Comparison of ENCODE assay signal across 15 cellular contexts in genomic region chr11:74710291-74710938, GRCh38. TPM values are rescaled to one million over a fixed set of nuclear protein-coding genes. Genes with fewer than 3 reads are reported as not detected.
DNase-seq lines count a peak whose midpoint lies in the region; ATAC-seq, FAIRE-seq and TF ChIP-seq lines count a peak whose summit lies in the region.
"Had no signal": no experiment of that assay in that cellular context is flagged by ENCODE, and none has a peak within 500 bp of the region (broad histone marks: within the 10 kb centered on the region; RNA-seq: fewer than 3 reads in every experiment).

No MANE protein-coding gene starts in this region.

- peak overlapping the region; percentile 1 for H3K18ac ChIP-seq in H9 (ENCODE audit: insufficient read length, low read depth, low read length)

- no peak for DNase-seq in H9
- peak; percentile 45 to 78 (median 56) for DNase-seq in K562 (ENCODE audit: extremely low read depth in 1 of 4, low spot score in 3 of 4)
- DNase-seq in left ventricle myocardium superior, result peak; percentile 54
- no peak for DNase-seq in H54 (ENCODE audit: insufficient read length, low spot score)
- DNase-seq in activated CD8-positive, alpha-beta T cell treated with anti-CD3 and anti-CD28 coated beads, Interleukin-2, amount 10 ng/mL, durations not matched to agents 7 days and 5 days, result no peak
- DNase-seq in stimulated activated naive CD4-positive, alpha-beta T cell treated with Interleukin-2 at 50 U/mL for 16 hours (lab: John Stamatoyannopoulos, UW), result no peak
- DNase-seq: activated naive CD4-positive, alpha-beta T cell; EL; NCI-H1694 treated with DMSO at 0.1 percent for 48 hours; NCI-H510A; Peyer's patch had no signal

- intact Hi-C loops in K562 (cut with micrococcal nuclease), result no loop called here
- intact Hi-C loops in left ventricle myocardium superior (cut with micrococcal nuclease), result no loop called here

- H3K79me2 ChIP-seq in H9 (ENCODE audit: insufficient read depth, low read length), result no peaks in the 10 kb centered on the region
- no peaks in the 10 kb centered on the region for H3K79me2 ChIP-seq in K562 (ENCODE audit: control insufficient read depth, insufficient read depth, low read length)

- FAIRE-seq in K562 (lab: Jason Lieb, UNC) (peak; percentile 83), H54 (lab: Jason Lieb, UNC) (no peak)
- FAIRE-seq: bronchial epithelial cell had no signal

- H4K20me1 ChIP-seq in H9 (ENCODE audit: control insufficient read depth, insufficient read depth, insufficient read length) (no peaks in the 10 kb centered on the region), K562 (replicated peaks; ENCODE audit: control insufficient read depth, insufficient read depth, low read length) (no peaks in the 10 kb centered on the region)
- H4K20me1 ChIP-seq: BLaER1 treated with 17β-estradiol and CSF1 and Interleukin-3, amounts not matched to agents 10 nM and 100 nM had no signal

- H3K14ac ChIP-seq in H9 (ENCODE audit: insufficient read depth, low read length), result no peak overlapping the region

- BruUV-seq in K562 (replicated peaks; lab: Mats Ljungman, UMichigan), result no TSS peak

- CTCF ChIA-PET in K562 (lab: Yijun Ruan, JAX; ENCODE audit: low intra/inter-chr PET ratio), result no interaction called here
- CTCF ChIA-PET in activated CD8-positive, alpha-beta T cell treated with anti-CD3 and anti-CD28 coated beads, Interleukin-2, amount 10 ng/mL, durations not matched to agents 7 days and 5 days (lab: Charles Lee), result interaction anchor here (0.9 to 1.8 kb wide), 2 partner anchors 8 to 15 kb away, joined by 3 to 12 read pairs; no protein-coding TSS in a partner anchor

- no peak overlapping the region for H3K56ac ChIP-seq in H9 (ENCODE audit: insufficient read length, low read depth, low read length)

- no peak overlapping the region for H2BK5ac ChIP-seq in H9 (ENCODE audit: insufficient read length, low read length)

- no peak for TF ChIP-seq EP300 in K562 (IDR thresholded peaks at IDR 0.05; ENCODE audit: low read length)

- no peak overlapping the region for H3K27ac ChIP-seq in H9 (ENCODE audit: insufficient read length, low read depth, low read length)
- H3K27ac ChIP-seq in K562 (ENCODE audit: extremely low read depth, low read depth, low read length), result no peak overlapping the region
- peak overlapping the region; percentile 57 for H3K27ac ChIP-seq in rectal smooth muscle tissue (ENCODE audit: low read depth, low read length)
- H3K27ac ChIP-seq: BLaER1 treated with 17β-estradiol and CSF1 and Interleukin-3, amounts not matched to agents 10 nM and 100 nM; Peyer's patch had no signal

- H2BK20ac ChIP-seq in H9 (ENCODE audit: low read depth, low read length, poor library complexity, severe bottlenecking), result no peak overlapping the region

- no peak overlapping the region for H3K23ac ChIP-seq in H9 (ENCODE audit: insufficient read length, low read depth, low read length)

- ATAC-seq in K562, result peak; percentile 85
- peak; percentile 81 for ATAC-seq in left ventricle myocardium superior
- no peak for ATAC-seq in activated CD8-positive, alpha-beta T cell treated with anti-CD3 and anti-CD28 coated beads, Interleukin-2, amount 10 ng/mL, durations not matched to agents 7 days and 5 days
- no peak for ATAC-seq in HG02840 (IDR thresholded peaks at IDR 0.05; ENCODE audit: low FRiP score, unreplicated experiment)

- H3K23me2 ChIP-seq in H9 (ENCODE audit: insufficient read length, low read depth, low read length, poor library complexity, severe bottlenecking), result no peaks in the 10 kb centered on the region

- H3K4me2 ChIP-seq in H9 (ENCODE audit: insufficient read depth, insufficient read length, low read length) (no peak overlapping the region), K562 (ENCODE audit: insufficient read depth, low read length) (no peak overlapping the region; the same call in 1 of the 2 replicates)
- H3K4me2 ChIP-seq: BLaER1 treated with 17β-estradiol and CSF1 and Interleukin-3, amounts not matched to agents 10 nM and 100 nM had no signal

- TF ChIP-seq CTCF in H9 (conservative IDR thresholded peaks at IDR 0.05) (no peak), K562 (IDR thresholded peaks at IDR 0.05 in 2 of 3, conservative IDR thresholded peaks at IDR 0.05 in 1 of 3; ENCODE audit: insufficient read depth in 2 of 3, low read depth in 1 of 3, low read length in 3 of 3) (no peak)

- H3T11ph ChIP-seq in H9 (ENCODE audit: low read length), result no peak overlapping the region

- no peak overlapping the region for H4K5ac ChIP-seq in H9 (ENCODE audit: insufficient read length, low read depth, low read length)

- H4K8ac ChIP-seq in H9 (replicated peaks; ENCODE audit: insufficient read length, low read depth, low read length), result no peak overlapping the region

- H2BK120ac ChIP-seq in H9 (ENCODE audit: low read depth, low read length, poor library complexity, severe bottlenecking), result no peak overlapping the region

- no peaks in the 10 kb centered on the region for H3K79me1 ChIP-seq in H9 (ENCODE audit: insufficient read depth, low read depth, low read length, poor library complexity, severe bottlenecking)

- H2AFZ ChIP-seq in H9 (ENCODE audit: low read length) (no peak overlapping the region), K562 (ENCODE audit: low read depth, low read length) (peak overlapping the region; percentile 51)

- POLR2A ChIA-PET in K562 (lab: Yijun Ruan, JAX), result interaction anchor here (0.6 to 1.0 kb wide), 2 partner anchors 9 to 301 kb away, joined by 4 read pairs; no protein-coding TSS in a partner anchor
- POLR2A ChIA-PET in activated CD8-positive, alpha-beta T cell treated with anti-CD3 and anti-CD28 coated beads, Interleukin-2, amount 10 ng/mL, durations not matched to agents 7 days and 5 days (lab: Charles Lee), result no interaction called here

- no peaks in the 10 kb centered on the region for H3K27me3 ChIP-seq in H9 (ENCODE audit: insufficient read depth, low read length)
- H3K27me3 ChIP-seq in K562 (ENCODE audit: control insufficient read depth in 2 of 2, insufficient read depth in 2 of 2, low read length in 2 of 2), result no peaks in the 10 kb centered on the region
- no peaks in the 10 kb centered on the region for H3K27me3 ChIP-seq in rectal smooth muscle tissue (ENCODE audit: control insufficient read depth, insufficient read depth, low read length)
- H3K27me3 ChIP-seq: BLaER1 treated with 17β-estradiol and CSF1 and Interleukin-3, amounts not matched to agents 10 nM and 100 nM; Peyer's patch had no signal

- H3K4me3 Mint-ChIP-seq in H9, result no peak overlapping the region
- no peak overlapping the region for H3K4me3 Mint-ChIP-seq in activated CD8-positive, alpha-beta T cell treated with anti-CD3 and anti-CD28 coated beads, Interleukin-2, amount 10 ng/mL, durations not matched to agents 7 days and 5 days

- no peaks in the 10 kb centered on the region for H3K9me3 Mint-ChIP-seq in H9
- no peaks in the 10 kb centered on the region for H3K9me3 Mint-ChIP-seq in activated CD8-positive, alpha-beta T cell treated with anti-CD3 and anti-CD28 coated beads, Interleukin-2, amount 10 ng/mL, durations not matched to agents 7 days and 5 days (ENCODE audit: insufficient read depth)

- H3K9me1 ChIP-seq in K562 (ENCODE audit: control insufficient read depth, insufficient read depth, low read length), result no peaks in the 10 kb centered on the region

- H3K9me3 ChIP-seq in H9 (ENCODE audit: control insufficient read depth, low read depth, low read length) (no peaks in the 10 kb centered on the region), K562 (replicated peaks; ENCODE audit: control insufficient read depth, insufficient read depth, low read depth, low read length) (no peaks in the 10 kb centered on the region)
- H3K9me3 ChIP-seq: BLaER1 treated with 17β-estradiol and CSF1 and Interleukin-3, amounts not matched to agents 10 nM and 100 nM; Peyer's patch had no signal

- TF ChIP-seq RAD21 in K562 (CRISPR knock-in tag; conservative IDR thresholded peaks at IDR 0.05 in 1 of 2, IDR thresholded peaks at IDR 0.05 in 1 of 2), result no peak

- WGBS in H9 (ENCODE audit: extremely low coverage, insufficient read length, low lambda C conversion rate), result no CpG with 5 or more reads among the region's 8 CpGs
- 40% methylated on average over 6 of the region's 8 CpGs for WGBS in K562 (ENCODE audit: insufficient coverage, low coverage, missing lambda C conversion rate)

- in situ Hi-C loops in K562 (cut with MboI), result no loop called here

- H3K27ac Mint-ChIP-seq in H9, result peak overlapping the region; percentile 19 to 73 (median 35); a peak in 4 of 7 replicates
- no peak overlapping the region for H3K27ac Mint-ChIP-seq in activated CD8-positive, alpha-beta T cell treated with anti-CD3 and anti-CD28 coated beads, Interleukin-2, amount 10 ng/mL, durations not matched to agents 7 days and 5 days

- peaks cover 11 to 16% of the 10 kb centered on the region in 2 experiments for H3K4me1 Mint-ChIP-seq in H9
- H3K4me1 Mint-ChIP-seq in activated CD8-positive, alpha-beta T cell treated with anti-CD3 and anti-CD28 coated beads, Interleukin-2, amount 10 ng/mL, durations not matched to agents 7 days and 5 days (ENCODE audit: low read depth), result no peaks in the 10 kb centered on the region

- no peak overlapping the region for H3K4me3 ChIP-seq in K562
- H3K4me3 ChIP-seq in rectal smooth muscle tissue (ENCODE audit: low read length), result no peak overlapping the region
- H3K4me3 ChIP-seq: BLaER1 treated with 17β-estradiol and CSF1 and Interleukin-3, amounts not matched to agents 10 nM and 100 nM; Peyer's patch had no signal

- H3K36me3 ChIP-seq in K562 (ENCODE audit: control insufficient read depth, insufficient read depth, low read length) (no peaks in the 10 kb centered on the region), rectal smooth muscle tissue (ENCODE audit: control insufficient read depth, insufficient read depth, low read length) (no peaks in the 10 kb centered on the region)
- H3K36me3 ChIP-seq: BLaER1 treated with 17β-estradiol and CSF1 and Interleukin-3, amounts not matched to agents 10 nM and 100 nM; Peyer's patch had no signal

- no peak overlapping the region for H4K91ac ChIP-seq in H9 (ENCODE audit: insufficient read length, low read depth, low read length)

- no peak overlapping the region for H2BK12ac ChIP-seq in H9 (ENCODE audit: insufficient read length, low read depth, low read length)

- TF ChIP-seq POLR2A in K562 (conservative IDR thresholded peaks at IDR 0.05), result no peak
- TF ChIP-seq POLR2A in H54 (IDR thresholded peaks at IDR 0.05; ENCODE audit: low read depth, low read length), result no peak

- H3K4ac ChIP-seq in H9 (ENCODE audit: low read depth, low read length), result no peak overlapping the region

- H3K9ac ChIP-seq in H9 (ENCODE audit: extremely low read depth, insufficient read length, low read length), result no peak overlapping the region
- peak overlapping the region in 1 of 2 experiments; percentile 64; a peak in 2 of 4 replicates for H3K9ac ChIP-seq in K562 (ENCODE audit: insufficient read depth in 1 of 2, low read depth in 2 of 2, low read length in 2 of 2)
- no peak overlapping the region for H3K9ac ChIP-seq in rectal smooth muscle tissue (ENCODE audit: low read length)
- H3K9ac ChIP-seq: BLaER1 treated with 17β-estradiol and CSF1 and Interleukin-3, amounts not matched to agents 10 nM and 100 nM had no signal

- H3K36me3 Mint-ChIP-seq in H9 (ENCODE audit: insufficient read depth in 1 of 3, low read depth in 3 of 3), result no peaks in the 10 kb centered on the region
- H3K36me3 Mint-ChIP-seq in activated CD8-positive, alpha-beta T cell treated with anti-CD3 and anti-CD28 coated beads, Interleukin-2, amount 10 ng/mL, durations not matched to agents 7 days and 5 days (ENCODE audit: low read depth), result no peaks in the 10 kb centered on the region

- H3K4me1 ChIP-seq in H9 (ENCODE audit: insufficient read depth, low read length), result no peaks in the 10 kb centered on the region
- H3K4me1 ChIP-seq in K562 (replicated peaks in 1 of 2; ENCODE audit: control insufficient read depth in 2 of 2, insufficient read depth in 2 of 2, low read length in 2 of 2), result peaks cover 15 to 27% of the 10 kb centered on the region in 2 experiments; a peak in 4 of 5 replicates
- H3K4me1 ChIP-seq in rectal smooth muscle tissue (ENCODE audit: control insufficient read depth, insufficient read depth, low read length), result peaks cover 8% of the 10 kb centered on the region
- H3K4me1 ChIP-seq: Peyer's patch had no signal

- no peak overlapping the region for H2AK5ac ChIP-seq in H9 (ENCODE audit: insufficient read length, low read length)

- H2BK15ac ChIP-seq in H9 (ENCODE audit: low read depth, low read length), result no peak overlapping the region

- peaks cover 9% of the 10 kb centered on the region for H3K27me3 Mint-ChIP-seq in H9 (ENCODE audit: low read depth)
- no peaks in the 10 kb centered on the region for H3K27me3 Mint-ChIP-seq in activated CD8-positive, alpha-beta T cell treated with anti-CD3 and anti-CD28 coated beads, Interleukin-2, amount 10 ng/mL, durations not matched to agents 7 days and 5 days (ENCODE audit: low read depth)

RNA-seq across cellular contexts. Expression of gene CHRDL2, which starts 20.8 kb away (rescaled TPM):
- 0.33 and 0.39 TPM in 2 replicates for total RNA-seq in H9 (2021)
- total RNA-seq in K562 (2011; cell fraction: chromatin; rRNA removed; ENCODE audit: low replicate concordance), result not detected in 2 replicates
- not detected in 2 replicates for total RNA-seq in K562 (2011; cell fraction: nucleolus; rRNA removed)
- total RNA-seq in K562 (2011; cell fraction: nucleoplasm; rRNA removed), result not detected in 2 replicates
- not detected in 2 replicates for total RNA-seq in K562 (2014; rRNA removed)
- not detected in 2 replicates for total RNA-seq in K562 (2014; rRNA removed; fragmentation: Illumina TruSeq; extraction: Trizol)
- total RNA-seq in K562 (2015; rRNA removed; fragmentation: Illumina TruSeq; extraction: Trizol), result not detected in 2 replicates
- 0.20 TPM in 1 of 2 replicates, not detected in the other for total RNA-seq in K562 (2021)
- polyA plus RNA-seq in K562 (2011; rRNA removed), result not detected in 2 replicates
- not detected in 2 replicates for polyA plus RNA-seq in K562 (2011; cell fraction: cytosol; rRNA removed)
- polyA plus RNA-seq in K562 (2011; cell fraction: nucleus; rRNA removed), result not detected in 2 replicates
- polyA plus RNA-seq in K562 (2012), result not detected in 2 replicates
- not detected in 2 replicates for polyA plus RNA-seq in K562 (2014; fragmentation: Illumina TruSeq; extraction: Trizol)
- polyA plus RNA-seq in K562 (2014; fragmentation: Nextera tagmentation; extraction: Ambion mirVana), result not detected
- polyA plus RNA-seq in K562 (2014; rRNA removed), result not detected in 2 replicates
- polyA minus RNA-seq in K562 (2011; rRNA and poly(A)+ RNA removed), result not detected in 2 replicates
- not detected in 2 replicates for polyA minus RNA-seq in K562 (2011; cell fraction: cytosol; rRNA and poly(A)+ RNA removed)
- not detected in 2 replicates for polyA minus RNA-seq in K562 (2011; cell fraction: nucleus; rRNA and poly(A)+ RNA removed)
- total RNA-seq in left ventricle myocardium superior, result 3.9 TPM
- not detected for total RNA-seq in activated CD8-positive, alpha-beta T cell treated with anti-CD3 and anti-CD28 coated beads, Interleukin-2, amount 10 ng/mL, durations not matched to agents 7 days and 5 days
- total RNA-seq: bronchial epithelial cell, Peyer's patch had no signal

RNA-seq across cellular contexts. Expression of gene RNF169, which starts 38.2 kb away (rescaled TPM):
- 13.0 TPM in 2 replicates for total RNA-seq in H9 (2021)
- 15.0 and 31.9 TPM in 2 replicates for total RNA-seq in K562 (2011; cell fraction: chromatin; rRNA removed; ENCODE audit: low replicate concordance)
- 14.7 and 16.8 TPM in 2 replicates for total RNA-seq in K562 (2011; cell fraction: nucleolus; rRNA removed)
- total RNA-seq in K562 (2011; cell fraction: nucleoplasm; rRNA removed), result 21.8 and 30.6 TPM in 2 replicates
- 10.0 and 16.5 TPM in 2 replicates for total RNA-seq in K562 (2014; rRNA removed)
- total RNA-seq in K562 (2014; rRNA removed; fragmentation: Illumina TruSeq; extraction: Trizol), result 18.1 and 19.4 TPM in 2 replicates
- 16.2 and 17.3 TPM in 2 replicates for total RNA-seq in K562 (2015; rRNA removed; fragmentation: Illumina TruSeq; extraction: Trizol)
- 15.1 and 16.0 TPM in 2 replicates for total RNA-seq in K562 (2021)
- 14.6 and 21.1 TPM in 2 replicates for polyA plus RNA-seq in K562 (2011; rRNA removed)
- 4.7 and 12.8 TPM in 2 replicates for polyA plus RNA-seq in K562 (2011; cell fraction: cytosol; rRNA removed)
- polyA plus RNA-seq in K562 (2011; cell fraction: nucleus; rRNA removed), result 13.5 and 25.0 TPM in 2 replicates
- 4.4 and 4.9 TPM in 2 replicates for polyA plus RNA-seq in K562 (2012)
- polyA plus RNA-seq in K562 (2014; fragmentation: Illumina TruSeq; extraction: Trizol), result 8.8 and 10.1 TPM in 2 replicates
- 1 to 10 TPM in 1 of 2 experiments, under 1 TPM in 1; 0.68 to 1.5 TPM for polyA plus RNA-seq in K562 (2014; fragmentation: Nextera tagmentation; extraction: Ambion mirVana)
- polyA plus RNA-seq in K562 (2014; rRNA removed), result 8.0 and 8.1 TPM in 2 replicates
- polyA minus RNA-seq in K562 (2011; rRNA and poly(A)+ RNA removed), result 46.9 and 57.6 TPM in 2 replicates
- 17.7 and 18.5 TPM in 2 replicates for polyA minus RNA-seq in K562 (2011; cell fraction: cytosol; rRNA and poly(A)+ RNA removed)
- 28.5 and 38.7 TPM in 2 replicates for polyA minus RNA-seq in K562 (2011; cell fraction: nucleus; rRNA and poly(A)+ RNA removed)
- 11.7 TPM for total RNA-seq in left ventricle myocardium superior
- total RNA-seq in activated CD8-positive, alpha-beta T cell treated with anti-CD3 and anti-CD28 coated beads, Interleukin-2, amount 10 ng/mL, durations not matched to agents 7 days and 5 days, result 10 to 100 TPM; 15.2 to 16.6 TPM

Comparison
In these comparisons a context has a peak if more than half of its experiments do, and no peak if none do; other contexts are left out.
1. DNase-seq: peak in K562 (4 of 4) and left ventricle myocardium superior (single experiment); none in H9 (single experiment), H54 (single experiment), activated CD8-positive, alpha-beta T cell treated with anti-CD3 and anti-CD28 coated beads, Interleukin-2, amount 10 ng/mL, durations not matched to agents 7 days and 5 days (single experiment) and stimulated activated naive CD4-positive, alpha-beta T cell treated with Interleukin-2 at 50 U/mL for 16 hours (single experiment).
2. ATAC-seq: peak in K562 (single experiment) and left ventricle myocardium superior (single experiment); none in activated CD8-positive, alpha-beta T cell treated with anti-CD3 and anti-CD28 coated beads, Interleukin-2, amount 10 ng/mL, durations not matched to agents 7 days and 5 days (single experiment) and HG02840 (single experiment).